In the genomic region with DNA sequence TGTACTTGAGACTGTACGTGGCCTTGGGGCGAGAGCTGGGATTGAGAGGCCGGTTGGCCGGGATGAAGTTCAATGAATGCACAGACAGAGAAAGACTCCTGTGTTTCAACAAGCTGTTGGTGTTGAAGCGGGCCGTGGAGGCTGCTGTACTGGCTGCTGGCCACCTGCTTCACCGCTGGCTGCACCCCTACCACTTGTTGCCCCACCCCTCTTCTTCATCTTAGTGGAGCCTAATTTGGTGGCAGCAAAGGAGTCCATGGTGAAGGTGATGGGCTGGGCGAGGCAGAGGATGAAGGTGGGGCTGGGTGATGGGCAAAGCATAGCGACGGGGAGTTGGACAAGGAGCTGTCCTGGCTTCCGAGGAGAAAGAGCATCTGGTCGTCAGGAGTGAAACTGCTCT, we compare ENCODE assay signal across 1 cellular context.
TF ChIP-seq lines count a peak whose summit lies in the region.

No MANE protein-coding gene starts in this region.

TF ChIP-seq in HepG2, 621 proteins besides CTCF, POLR2A, EP300 and RAD21:
- no peak for TF ChIP-seq ZNF333 (CRISPR knock-in tag; IDR thresholded peaks at IDR 0.05; ENCODE audit: borderline replicate concordance)
- TF ChIP-seq ZNF674 (CRISPR knock-in tag; IDR thresholded peaks at IDR 0.05; ENCODE audit: low read depth): 0 out of 2 replicates have a peak, but pooled peaks have one; percentile 18
- peak; percentile 17 for TF ChIP-seq ZNF883 (CRISPR knock-in tag; IDR thresholded peaks at IDR 0.05; ENCODE audit: not compliant biosample characterization)
- TF ChIP-seq ZC3H13 (CRISPR knock-in tag; IDR thresholded peaks at IDR 0.05): peak; percentile 72; the same call in 1 of the 2 replicates
- TF ChIP-seq SUZ12 (IDR thresholded peaks at IDR 0.05; ENCODE audit: low read depth, low read length): no peak
- TF ChIP-seq MED13 (CRISPR knock-in tag; IDR thresholded peaks at IDR 0.05): no peak
